ENCODE assay signal across 7 cellular contexts in the genomic region with DNA sequence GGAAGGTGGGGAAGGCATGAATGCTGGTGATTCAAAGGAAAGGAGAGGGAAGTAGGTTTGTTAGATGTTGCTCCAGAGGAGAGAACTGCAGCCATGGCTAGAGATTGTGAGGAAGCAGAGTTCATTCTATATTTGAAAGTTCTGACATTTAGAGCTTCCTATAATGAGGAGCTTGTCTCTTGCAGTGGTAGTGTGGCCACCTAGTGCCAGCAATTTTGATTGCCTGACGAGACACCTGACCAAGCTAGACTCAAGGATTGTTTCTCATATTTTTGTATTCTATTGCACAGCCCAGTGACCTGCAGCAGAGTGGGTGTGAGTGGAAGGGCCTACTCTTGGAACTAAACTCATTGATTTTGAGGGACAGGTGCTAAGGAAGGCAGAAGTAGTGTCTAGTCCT.
DNase-seq lines count a peak whose midpoint lies in the region; ATAC-seq and TF ChIP-seq lines count a peak whose summit lies in the region.
"Not testable (repeated sequence)": the region's sequence is repeated elsewhere in the genome, so short reads cannot be mapped to it uniquely, and the experiment has no call there.

No MANE protein-coding gene starts in this region.

- not testable (repeated sequence) for H3K4me3 ChIP-seq in GM12865 (ENCODE audit: low read depth, low read length); WERI-Rb-1 (ENCODE audit: low read depth, low read length); endodermal cell (ENCODE audit: low read length)

- H3K27me3 ChIP-seq in WERI-Rb-1 (ENCODE audit: insufficient read depth, low read depth, severe bottlenecking); endodermal cell (ENCODE audit: control insufficient read depth, insufficient read depth, low read length, poor library complexity, severe bottlenecking): not testable (repeated sequence)

- not testable (repeated sequence) for H3K27me3 Mint-ChIP-seq in endodermal cell (ENCODE audit: insufficient read depth); stimulated activated memory B cell treated with anti-CD40 and anti-IgM and Interleukin-4, amounts not matched to agents 10 μg/mL and 1 μg/mL and 100 μg/mL, for 72 hours

- H3K4me3 Mint-ChIP-seq in endodermal cell; stimulated activated memory B cell treated with anti-CD40 and anti-IgM and Interleukin-4, amounts not matched to agents 10 μg/mL and 1 μg/mL and 100 μg/mL, for 72 hours: not testable (repeated sequence)

- not testable (repeated sequence) for H3K36me3 ChIP-seq in WERI-Rb-1; endodermal cell (ENCODE audit: control insufficient read depth, insufficient read depth, low read length)

- H3K27ac ChIP-seq in WERI-Rb-1; endodermal cell (ENCODE audit: low read depth, low read length): not testable (repeated sequence)

- ATAC-seq in stimulated activated memory B cell treated with anti-CD40 and anti-IgM and Interleukin-4, amounts not matched to agents 10 μg/mL and 1 μg/mL and 100 μg/mL, for 72 hours, result peak; percentile 53

- H3K27ac Mint-ChIP-seq in endodermal cell; stimulated activated memory B cell treated with anti-CD40 and anti-IgM and Interleukin-4, amounts not matched to agents 10 μg/mL and 1 μg/mL and 100 μg/mL, for 72 hours: not testable (repeated sequence)

- TF ChIP-seq CTCF in GM12865 (IDR thresholded peaks at IDR 0.05; ENCODE audit: insufficient read depth, low read depth, low read length, missing control alignments); WERI-Rb-1 (IDR thresholded peaks at IDR 0.05; ENCODE audit: low read depth, low read length): not testable (repeated sequence)
- peak; percentile 57 for TF ChIP-seq CTCF in endodermal cell (conservative IDR thresholded peaks at IDR 0.05)

- not testable (repeated sequence) for H3K36me3 Mint-ChIP-seq in endodermal cell (ENCODE audit: low read depth); stimulated activated memory B cell treated with anti-CD40 and anti-IgM and Interleukin-4, amounts not matched to agents 10 μg/mL and 1 μg/mL and 100 μg/mL, for 72 hours

- DNase-seq in GM12865 (ENCODE audit: low read depth) (peak; percentile 17), HT-29 (ENCODE audit: low spot score) (peak; percentile 35), NOMO-1 treated with DMSO at 0.1 percent for 48 hours (lab: John Stamatoyannopoulos, UW; ENCODE audit: unreplicated experiment) (peak; percentile 14), WERI-Rb-1 (peak; percentile 10), iPS-NIHi11 (ENCODE audit: low spot score) (peak; percentile 8)
- DNase-seq in endodermal cell, result not testable (repeated sequence)

- H3K4me1 Mint-ChIP-seq in endodermal cell; stimulated activated memory B cell treated with anti-CD40 and anti-IgM and Interleukin-4, amounts not matched to agents 10 μg/mL and 1 μg/mL and 100 μg/mL, for 72 hours: not testable (repeated sequence)

- H3K9me3 Mint-ChIP-seq in endodermal cell; stimulated activated memory B cell treated with anti-CD40 and anti-IgM and Interleukin-4, amounts not matched to agents 10 μg/mL and 1 μg/mL and 100 μg/mL, for 72 hours: not testable (repeated sequence)

- H3K9me3 ChIP-seq in WERI-Rb-1 (ENCODE audit: severe bottlenecking); endodermal cell (ENCODE audit: control insufficient read depth, low read length): not testable (repeated sequence)

- 75% methylated on average over 1 of the region's 1 CpG; no CpG with 5 or more reads in 1 of the 2 experiments for WGBS in endodermal cell (ENCODE audit: insufficient coverage in 1 of 2, insufficient read length in 1 of 2), 2 experiments

- H3K9ac ChIP-seq in endodermal cell (ENCODE audit: extremely low read depth, low read length, poor library complexity, severe bottlenecking), result not testable (repeated sequence)

- H3K4me1 ChIP-seq in endodermal cell (ENCODE audit: control insufficient read depth, insufficient read depth, low read length), result not testable (repeated sequence)
